24 cellular contexts compared by ENCODE assay signal in genomic region chr13:72121466-72121865, GRCh38.
"Had no signal": no experiment of that assay in that cellular context is flagged by ENCODE, and none has a peak within 500 bp of the region (broad histone marks: within the 10 kb centered on the region; RNA-seq: fewer than 3 reads in every experiment).

No MANE protein-coding gene starts in this region.

- H3K4me1 ChIP-seq: gastroesophageal sphincter, heart left ventricle, left lung, prostate gland, right atrium auricular region had no signal

- H3K36me3 ChIP-seq: gastroesophageal sphincter, heart left ventricle, left lung, ovary, prostate gland, right atrium auricular region had no signal

- H3K27ac ChIP-seq: coronary artery, epithelial cell of prostate, gastroesophageal sphincter, heart left ventricle, left lung, ovary, prostate gland, right atrium auricular region had no signal

- H3K9me3 Mint-ChIP-seq: T-helper 1 cell treated with Interleukin-12 subunit alpha and Interleukin-12 subunit beta and Interleukin-4 antibody, amounts not matched to agents 30 μg/mL and 1 μg/mL, for 36 hours had no signal

- H3K27me3 Mint-ChIP-seq: activated CD4-positive, alpha-beta memory T cell treated with anti-CD3 and anti-CD28 coated beads for 36 hours; activated naive CD8-positive, alpha-beta T cell treated with anti-CD3 and anti-CD28 coated beads, Interleukin-2, amount 10 ng/mL, durations not matched to agents 7 days and 5 days; naive thymus-derived CD4-positive, alpha-beta T cell had no signal

- DNase-seq: activated CD4-positive, alpha-beta memory T cell treated with anti-CD3 and anti-CD28 coated beads for 36 hours; activated CD4-positive, alpha-beta T cell treated with anti-CD3 and anti-CD28 coated beads for 4 hours; activated CD4-positive, CD25-positive, alpha-beta regulatory T cell; activated effector memory CD4-positive, alpha-beta T cell treated with Interleukin-2 at 50 U/mL for 16 hours; activated naive CD4-positive, alpha-beta T cell treated with anti-CD3 and anti-CD28 coated beads for 36 hours; activated naive CD8-positive, alpha-beta T cell treated with anti-CD3 and anti-CD28 coated beads, Interleukin-2, amount 10 ng/mL, durations not matched to agents 7 days and 5 days; activated T-cell treated with anti-CD3 and anti-CD28 coated beads, Interleukin-2, amount 50 U/mL, for 72 hours; amniotic stem cell; cerebellar nuclear complex; heart left ventricle; left lung; naive thymus-derived CD4-positive, alpha-beta T cell; ovary; stimulated activated CD4-positive, alpha-beta T cell treated with anti-CD3 and anti-CD28 coated beads, Interleukin-12 subunit alpha, Interleukin-12 subunit beta, amount 100 ng/mL, for 4 hours; stimulated activated CD4-positive, alpha-beta T cell treated with anti-CD3 and anti-CD28 coated beads, Interleukin-4, amount 100 ng/mL, for 4 hours; stimulated activated naive CD8-positive, alpha-beta T cell treated with anti-CD3 and anti-CD28 coated beads, Interleukin-15, Interleukin-2, amounts not matched to agents 100 U/mL and 50 U/mL, for 24 hours; T1000 had no signal

- H3K9me3 ChIP-seq: gastroesophageal sphincter, heart left ventricle, left lung, ovary, prostate gland, right atrium auricular region had no signal

- H3K4me3 Mint-ChIP-seq: activated CD4-positive, alpha-beta memory T cell treated with anti-CD3 and anti-CD28 coated beads for 36 hours; activated naive CD4-positive, alpha-beta T cell treated with anti-CD3 and anti-CD28 coated beads for 36 hours; activated naive CD8-positive, alpha-beta T cell treated with anti-CD3 and anti-CD28 coated beads, Interleukin-2, amount 10 ng/mL, durations not matched to agents 7 days and 5 days; activated T-cell treated with anti-CD3 and anti-CD28 coated beads, Interleukin-2, amount 50 U/mL, for 72 hours; naive thymus-derived CD4-positive, alpha-beta T cell; T-helper 1 cell treated with Interleukin-12 subunit alpha and Interleukin-12 subunit beta and Interleukin-4 antibody, amounts not matched to agents 30 μg/mL and 1 μg/mL, for 36 hours had no signal

- H3K36me3 Mint-ChIP-seq: activated CD4-positive, alpha-beta memory T cell treated with anti-CD3 and anti-CD28 coated beads for 36 hours; activated naive CD8-positive, alpha-beta T cell treated with anti-CD3 and anti-CD28 coated beads, Interleukin-2, amount 10 ng/mL, durations not matched to agents 7 days and 5 days; naive thymus-derived CD4-positive, alpha-beta T cell had no signal

- H3K27ac Mint-ChIP-seq: activated CD4-positive, alpha-beta memory T cell treated with anti-CD3 and anti-CD28 coated beads for 36 hours; activated naive CD4-positive, alpha-beta T cell treated with anti-CD3 and anti-CD28 coated beads for 36 hours; activated naive CD8-positive, alpha-beta T cell treated with anti-CD3 and anti-CD28 coated beads, Interleukin-2, amount 10 ng/mL, durations not matched to agents 7 days and 5 days; activated T-cell treated with anti-CD3 and anti-CD28 coated beads, Interleukin-2, amount 50 U/mL, for 72 hours; naive thymus-derived CD4-positive, alpha-beta T cell; T-helper 1 cell treated with Interleukin-12 subunit alpha and Interleukin-12 subunit beta and Interleukin-4 antibody, amounts not matched to agents 30 μg/mL and 1 μg/mL, for 36 hours had no signal

- H3K4me1 Mint-ChIP-seq: activated naive CD8-positive, alpha-beta T cell treated with anti-CD3 and anti-CD28 coated beads, Interleukin-2, amount 10 ng/mL, durations not matched to agents 7 days and 5 days; naive thymus-derived CD4-positive, alpha-beta T cell had no signal

- H3K4me3 ChIP-seq: coronary artery, gastroesophageal sphincter, heart left ventricle, left lung, lung, ovary, prostate gland, right atrium auricular region had no signal

- H3K27me3 ChIP-seq: gastroesophageal sphincter, heart left ventricle, left lung, ovary, right atrium auricular region had no signal

- ATAC-seq: activated T-cell treated with anti-CD3 and anti-CD28 coated beads, Interleukin-2, amount 50 U/mL, for 72 hours; gastroesophageal sphincter; heart left ventricle; left lung; naive thymus-derived CD4-positive, alpha-beta T cell; stimulated activated naive CD8-positive, alpha-beta T cell treated with anti-CD3 and anti-CD28 coated beads, Interleukin-15, Interleukin-2, amounts not matched to agents 100 U/mL and 50 U/mL, for 24 hours had no signal
